ENCODE assay signal across 8 cellular contexts in the genomic region with DNA sequence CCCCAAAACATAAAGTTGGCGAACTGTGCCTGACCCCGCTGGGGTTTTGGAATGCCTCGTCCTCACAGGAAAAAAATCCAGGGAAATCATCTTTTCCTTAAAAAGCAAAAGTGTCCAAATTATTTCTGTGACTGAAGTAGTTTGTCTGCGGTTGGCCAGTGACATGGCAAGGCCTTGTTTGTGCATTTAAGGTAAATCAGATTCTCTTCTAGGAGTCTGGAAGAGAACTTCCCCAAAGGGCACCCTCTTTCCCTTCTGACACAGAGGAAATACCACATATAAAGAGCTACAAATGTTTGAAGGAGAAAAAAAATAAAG. TPM values are rescaled to one million over a fixed set of nuclear protein-coding genes. Genes with fewer than 3 reads are reported as not detected.
DNase-seq lines count a peak whose midpoint lies in the region; ATAC-seq and TF ChIP-seq lines count a peak whose summit lies in the region.

No MANE protein-coding gene starts in this region.

- H3K4me1 Mint-ChIP-seq in glutamatergic neuron (ENCODE audit: low read depth, unreplicated experiment), result no peaks in the 10 kb centered on the region
- H3K4me1 Mint-ChIP-seq in nephron progenitor cell, result peaks cover 23% of the 10 kb centered on the region

- peak overlapping the region; percentile 86 for H2AFZ ChIP-seq in SU-DHL-6 (ENCODE audit: low read depth, low read length, severe bottlenecking)

- H3K9ac ChIP-seq in SU-DHL-6 (ENCODE audit: low read length) (peak overlapping the region; percentile 66), skeletal muscle tissue (ENCODE audit: low read depth in 1 of 3, low read length in 3 of 3) (peak overlapping the region; percentile 69 to 91 (median 87))

- DNase-seq in glutamatergic neuron, result no peak
- DNase-seq in NOMO-1 treated with DMSO at 0.1 percent for 48 hours (lab: John Stamatoyannopoulos, UW; ENCODE audit: unreplicated experiment), result no peak
- no peak for DNase-seq in nephron progenitor cell

- H3F3A ChIP-seq in SU-DHL-6 (ENCODE audit: insufficient read depth), result no peaks in the 10 kb centered on the region

- H3K4me1 ChIP-seq in skeletal muscle tissue (ENCODE audit: control insufficient read depth in 3 of 3, insufficient read depth in 3 of 3, low read length in 3 of 3), result peaks cover 10 to 12% (median 12%) of the 10 kb centered on the region in 3 donors

- H3K27me3 Mint-ChIP-seq in glutamatergic neuron (ENCODE audit: unreplicated experiment) (peaks cover 3% of the 10 kb centered on the region), nephron progenitor cell (ENCODE audit: low read depth, poor library complexity) (peaks cover 20% of the 10 kb centered on the region)

- H3K79me2 ChIP-seq in SU-DHL-6 (ENCODE audit: insufficient read depth, low read length), result 0 out of 2 replicates have a peak, but pooled peaks cover 8% of the 10 kb centered on the region

- H3K27ac ChIP-seq in SU-DHL-6 (ENCODE audit: low read depth, low read length), result no peak overlapping the region
- H3K27ac ChIP-seq in skeletal muscle tissue (ENCODE audit: low read depth, low read length), result no peak overlapping the region

- H3K36me3 ChIP-seq in SU-DHL-6 (ENCODE audit: low read length), result no peaks in the 10 kb centered on the region
- no peaks in the 10 kb centered on the region for H3K36me3 ChIP-seq in skeletal muscle tissue (ENCODE audit: control insufficient read depth in 3 of 3, insufficient read depth in 3 of 3, low read length in 3 of 3)

- no peak for ATAC-seq in GM19328 (IDR thresholded peaks at IDR 0.05; ENCODE audit: unreplicated experiment)
- ATAC-seq in HG03097 (IDR thresholded peaks at IDR 0.05; ENCODE audit: low FRiP score, unreplicated experiment), result no peak

- H3K9me2 ChIP-seq in SU-DHL-6 (replicated peaks; ENCODE audit: insufficient read depth, low read length), result no peaks in the 10 kb centered on the region

- H3K27ac Mint-ChIP-seq in glutamatergic neuron (ENCODE audit: unreplicated experiment) (no peak overlapping the region), nephron progenitor cell (no peak overlapping the region)

- H3K36me3 Mint-ChIP-seq in glutamatergic neuron (ENCODE audit: unreplicated experiment), result peaks cover 3% of the 10 kb centered on the region
- H3K36me3 Mint-ChIP-seq in nephron progenitor cell (ENCODE audit: low read depth), result no peaks in the 10 kb centered on the region

- H3K4me3 Mint-ChIP-seq in glutamatergic neuron (ENCODE audit: unreplicated experiment) (peak overlapping the region; percentile 97), nephron progenitor cell (no peak overlapping the region)

- H3K4me2 ChIP-seq in SU-DHL-6 (ENCODE audit: low read depth, low read length, poor library complexity, severe bottlenecking), result peak overlapping the region; percentile 63

- H3K27me3 ChIP-seq in SU-DHL-6 (ENCODE audit: low read length) (no peaks in the 10 kb centered on the region), skeletal muscle tissue (ENCODE audit: control insufficient read depth in 3 of 3, insufficient read depth in 3 of 3, low read length in 3 of 3) (no peaks in the 10 kb centered on the region)

- TF ChIP-seq CTCF in GM12875 (IDR thresholded peaks at IDR 0.05; ENCODE audit: borderline replicate concordance, insufficient read depth, low read depth, low read length) (no peak), SU-DHL-6 (IDR thresholded peaks at IDR 0.05; ENCODE audit: insufficient read depth, low read length, poor library complexity, severe bottlenecking) (no peak), glutamatergic neuron (IDR thresholded peaks at IDR 0.05; ENCODE audit: partially characterized antibody, unreplicated experiment) (no peak), nephron progenitor cell (IDR thresholded peaks at IDR 0.05) (no peak)

- no peaks in the 10 kb centered on the region for H4K20me1 ChIP-seq in SU-DHL-6 (ENCODE audit: low read depth, low read length)

- peak overlapping the region; percentile 92 for H3K4me3 ChIP-seq in GM12875 (ENCODE audit: low read depth, low read length)
- H3K4me3 ChIP-seq in SU-DHL-6 (ENCODE audit: insufficient read depth, low read length, poor library complexity, severe bottlenecking), result peak overlapping the region; percentile 62
- peak overlapping the region; percentile 96 to 98 (median 98) for H3K4me3 ChIP-seq in skeletal muscle tissue (ENCODE audit: low read length in 3 of 3)

- H3K9me3 ChIP-seq in SU-DHL-6 (ENCODE audit: insufficient read depth, low read length) (peaks cover 7% of the 10 kb centered on the region; the same call in 1 of the 2 replicates), skeletal muscle tissue (ENCODE audit: control insufficient read depth in 3 of 3, low read length in 3 of 3) (no peaks in the 10 kb centered on the region)

- H3K9me3 Mint-ChIP-seq in glutamatergic neuron (ENCODE audit: unreplicated experiment) (peaks cover 5% of the 10 kb centered on the region), nephron progenitor cell (no peaks in the 10 kb centered on the region)

RNA-seq across cellular contexts. Expression of gene CYB5A, which starts 0.7 kb away (rescaled TPM):
- total RNA-seq in glutamatergic neuron (ENCODE audit: unreplicated experiment), result 28.3 TPM
- total RNA-seq in skeletal muscle tissue, result 28.7 TPM

RNA-seq across cellular contexts. Expression of gene C18orf63, which starts 23.1 kb away (rescaled TPM):
- not detected for total RNA-seq in glutamatergic neuron (ENCODE audit: unreplicated experiment)
- total RNA-seq in skeletal muscle tissue, result not detected
